ENCODE assay signal across 26 cellular contexts in the genomic region with DNA sequence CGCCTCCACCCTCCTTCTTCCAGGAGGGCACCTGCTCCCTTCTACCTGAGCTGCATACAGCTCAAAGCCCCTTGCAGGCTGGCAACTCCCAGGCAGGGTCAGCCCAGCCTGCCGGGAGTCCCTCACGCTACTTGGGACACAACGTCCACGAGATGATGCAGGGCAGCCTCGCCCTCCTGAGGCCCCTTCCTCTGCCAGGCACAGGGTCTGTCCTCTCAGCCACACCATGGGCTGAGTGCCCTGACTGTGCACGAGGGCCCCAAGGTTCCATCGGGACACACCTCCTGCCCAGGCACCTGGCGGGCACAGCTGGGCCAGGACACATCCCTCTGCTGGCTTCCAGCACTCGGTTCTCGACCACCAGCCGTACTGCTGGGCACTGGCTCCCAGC. TPM values are rescaled to one million over a fixed set of nuclear protein-coding genes. Genes with fewer than 3 reads are reported as not detected.
DNase-seq lines count a peak whose midpoint lies in the region; ATAC-seq and TF ChIP-seq lines count a peak whose summit lies in the region.
"Had no signal": no experiment of that assay in that cellular context is flagged by ENCODE, and none has a peak within 500 bp of the region (broad histone marks: within the 10 kb centered on the region; RNA-seq: fewer than 3 reads in every experiment).

No MANE protein-coding gene starts in this region.

- H3K4me3 ChIP-seq in IMR-90 (ENCODE audit: insufficient read depth, low read depth, low read length) = no peak overlapping the region
- H3K4me3 ChIP-seq in spleen = no peak overlapping the region
- no peak overlapping the region for H3K4me3 ChIP-seq in breast epithelium
- H3K4me3 ChIP-seq: PC-9 had no signal

- peaks cover 22 to 23% of the 10 kb centered on the region in 2 donors for H3K36me3 Mint-ChIP-seq in stimulated activated naive B cell treated with anti-CD40 and anti-IgM and Interleukin-4, amounts not matched to agents 10 μg/mL and 1 μg/mL and 100 μg/mL, for 72 hours

- H2AK9ac ChIP-seq in IMR-90 (replicated peaks; ENCODE audit: low read depth, low read length, poor library complexity) = peak overlapping the region; percentile 72

- ATAC-seq in IMR-90 (ENCODE audit: low read depth) (no peak), left lobe of liver (no peak)
- ATAC-seq in stimulated activated naive B cell treated with anti-CD40 and anti-IgM and Interleukin-4, amounts not matched to agents 10 μg/mL and 1 μg/mL and 100 μg/mL, for 72 hours (replicated peaks) = no peak
- ATAC-seq: CD8-positive, alpha-beta T cell had no signal

- no peak overlapping the region for H2AFZ ChIP-seq in IMR-90 (replicated peaks; ENCODE audit: low read length, poor library complexity)
- H2AFZ ChIP-seq: PC-9 had no signal

- peak; percentile 26 for DNase-seq in COLO668 (lab: John Stamatoyannopoulos, UW; ENCODE audit: unreplicated experiment)
- DNase-seq in IMR-90 = no peak
- peak; percentile 46 for DNase-seq in ecto neural progenitor cell (ENCODE audit: low spot score)
- peak; percentile 58 for DNase-seq in spleen
- DNase-seq in breast epithelium (ENCODE audit: low spot score in 2 of 2) = no peak
- no peak for DNase-seq in left lobe of liver (ENCODE audit: low spot score)
- DNase-seq in stimulated activated naive B cell treated with anti-CD40 and anti-IgM and Interleukin-4, amounts not matched to agents 10 μg/mL and 1 μg/mL and 100 μg/mL, for 72 hours = no peak
- DNase-seq: DMS 273 treated with DMSO at 0.1 percent for 48 hours; DMS79; EL; GF-D8; Kasumi-1; NCI-H1105; NCI-H1436 treated with DMSO at 0.1 percent for 48 hours; NCI-H1930; NCI-H2107; NCI-H446; NCI-H524 treated with DMSO at 0.1 percent for 48 hours; NCI-H82; NK-92 treated with Interleukin-12 subunit alpha and Interleukin-12 subunit beta, amount 100 ng/mL, for 24 hours; PC-9; SHP77 had no signal

- POLR2A ChIA-PET in IMR-90 (lab: Charles Lee; ENCODE audit: unreplicated experiment) = no interaction called here

- no peak overlapping the region for H2BK20ac ChIP-seq in IMR-90 (ENCODE audit: low read depth, low read length)

- no peaks in the 10 kb centered on the region; the same call in 1 of the 2 replicates for H4K20me1 ChIP-seq in IMR-90 (ENCODE audit: insufficient read depth, low read length)

- H2BK120ac ChIP-seq in IMR-90 (ENCODE audit: low read depth, low read length) = no peak overlapping the region

- H3K4me2 ChIP-seq in IMR-90 (ENCODE audit: low read depth, low read length) = no peak overlapping the region
- H3K4me2 ChIP-seq: PC-9 had no signal

- peaks cover 6% of the 10 kb centered on the region; the same call in 1 of the 2 replicates for H3K4me1 ChIP-seq in IMR-90 (ENCODE audit: control insufficient read depth, insufficient read depth, low read length)
- H3K4me1 ChIP-seq in spleen = peaks cover 6 to 46% (median 25%) of the 10 kb centered on the region in 6 donors
- H3K4me1 ChIP-seq in breast epithelium = peaks cover 7 to 8% of the 10 kb centered on the region in 2 donors

- no peak for TF ChIP-seq RAD21 in IMR-90 (IDR thresholded peaks at IDR 0.05; ENCODE audit: low read length)

- H3K27me3 ChIP-seq in IMR-90 (ENCODE audit: control insufficient read depth, insufficient read depth, low read length) (peaks cover 34% of the 10 kb centered on the region), spleen (replicated peaks in 1 of 7) (peaks cover 0 to 39% (median 12%) of the 10 kb centered on the region in 7 donors), breast epithelium (peaks cover 5 to 35% of the 10 kb centered on the region in 2 donors)

- H4K91ac ChIP-seq in IMR-90 (ENCODE audit: insufficient read depth, low read depth, low read length) = no peak overlapping the region

- no peak overlapping the region for H3K14ac ChIP-seq in IMR-90 (replicated peaks; ENCODE audit: low read depth, low read length)

- H3K9me3 Mint-ChIP-seq in stimulated activated naive B cell treated with anti-CD40 and anti-IgM and Interleukin-4, amounts not matched to agents 10 μg/mL and 1 μg/mL and 100 μg/mL, for 72 hours = peaks cover 7 to 11% of the 10 kb centered on the region in 2 donors

- H4K5ac ChIP-seq in IMR-90 (ENCODE audit: low read depth, low read length) = no peak overlapping the region

- CTCF ChIA-PET in IMR-90 (lab: Yijun Ruan, JAX) = no interaction called here

- dilution Hi-C loops in IMR-90 (cut with HindIII; ENCODE audit: low sequenced_read_pairs, unreplicated experiment) = no loop called here

- H3K56ac ChIP-seq in IMR-90 (ENCODE audit: extremely low read depth, insufficient read depth, low read length) = no peak overlapping the region

- no TSS peak for BruUV-seq in IMR-90 (replicated peaks; lab: Mats Ljungman, UMichigan)

- H3K4me1 Mint-ChIP-seq in stimulated activated naive B cell treated with anti-CD40 and anti-IgM and Interleukin-4, amounts not matched to agents 10 μg/mL and 1 μg/mL and 100 μg/mL, for 72 hours = peaks cover 10 to 18% of the 10 kb centered on the region in 2 donors

- H4K8ac ChIP-seq in IMR-90 (ENCODE audit: low read depth in 2 of 2, low read length in 2 of 2) = no peak overlapping the region

- TF ChIP-seq CTCF in IMR-90 (conservative IDR thresholded peaks at IDR 0.05; ENCODE audit: low read depth, low read length) (no peak), spleen (IDR thresholded peaks at IDR 0.05 in 8 of 11, conservative IDR thresholded peaks at IDR 0.05 in 3 of 11) (no peak), breast epithelium (IDR thresholded peaks at IDR 0.05) (no peak)

- no peak overlapping the region for H2AK5ac ChIP-seq in IMR-90 (ENCODE audit: low read depth, low read length)

- TF ChIP-seq POLR2A in IMR-90 (IDR thresholded peaks at IDR 0.05; ENCODE audit: low read depth, low read length) (no peak), spleen (IDR thresholded peaks at IDR 0.05) (no peak), breast epithelium (IDR thresholded peaks at IDR 0.05) (no peak)

- H3K36me3 ChIP-seq in IMR-90 (ENCODE audit: control insufficient read depth, insufficient read depth, low read length) (peaks cover 2% of the 10 kb centered on the region; the same call in 1 of the 2 replicates), spleen (peaks cover 0 to 8% (median 0%) of the 10 kb centered on the region in 6 donors), breast epithelium (no peaks in the 10 kb centered on the region)

- in situ Hi-C loops in IMR-90 (cut with MboI; ENCODE audit: low sequenced_read_pairs) = no loop called here

- WGBS in IMR-90 (ENCODE audit: extremely low coverage in 2 of 2, insufficient read length in 1 of 2), 2 experiments = 55% methylated on average over 8 of the region's 12 CpGs; no CpG with 5 or more reads in 1 of the 2 experiments
- whole genome bisulfite sequencing in spleen, 5 donors = 59 to 81% (median 69%) methylated on average over 6 to 12 of the region's 12 CpGs

- H3K23ac ChIP-seq in IMR-90 (ENCODE audit: low read depth, low read length) = no peak overlapping the region

- no peak overlapping the region for H2BK5ac ChIP-seq in IMR-90 (ENCODE audit: low read depth, low read length, poor library complexity, severe bottlenecking)

- no peak overlapping the region for H3K4me3 Mint-ChIP-seq in stimulated activated naive B cell treated with anti-CD40 and anti-IgM and Interleukin-4, amounts not matched to agents 10 μg/mL and 1 μg/mL and 100 μg/mL, for 72 hours
- H3K4me3 Mint-ChIP-seq: B cell; CD8-positive, alpha-beta T cell had no signal

- H3K27ac ChIP-seq in IMR-90 (ENCODE audit: insufficient read depth, low read length) = no peak overlapping the region
- H3K27ac ChIP-seq in spleen = no peak overlapping the region
- H3K27ac ChIP-seq in breast epithelium = no peak overlapping the region
- H3K27ac ChIP-seq: C4-2B, HL-60, PC-9 had no signal

- H3K9me1 ChIP-seq in IMR-90 (ENCODE audit: insufficient read depth, low read length) = no peaks in the 10 kb centered on the region

- peaks cover 5 to 14% of the 10 kb centered on the region in 2 experiments; a peak in 2 of 4 replicates for H3K79me1 ChIP-seq in IMR-90 (ENCODE audit: low read depth in 1 of 2, low read length in 2 of 2)

- H3K27me3 Mint-ChIP-seq in stimulated activated naive B cell treated with anti-CD40 and anti-IgM and Interleukin-4, amounts not matched to agents 10 μg/mL and 1 μg/mL and 100 μg/mL, for 72 hours = peaks cover 14 to 41% of the 10 kb centered on the region in 2 donors

- H3K9ac ChIP-seq in IMR-90 (ENCODE audit: low read depth, low read length) = no peak overlapping the region

- no peak overlapping the region for H3K27ac Mint-ChIP-seq in stimulated activated naive B cell treated with anti-CD40 and anti-IgM and Interleukin-4, amounts not matched to agents 10 μg/mL and 1 μg/mL and 100 μg/mL, for 72 hours
- H3K27ac Mint-ChIP-seq: CD8-positive, alpha-beta T cell had no signal

- no peak overlapping the region for H3K4ac ChIP-seq in IMR-90 (ENCODE audit: low read depth, low read length)

- H3K9me3 ChIP-seq in IMR-90 (ENCODE audit: control insufficient read depth, insufficient read depth, low read length) (peaks cover 22% of the 10 kb centered on the region), spleen (peaks cover 0 to 25% (median 22%) of the 10 kb centered on the region in 8 donors), breast epithelium (peaks cover 9 to 18% of the 10 kb centered on the region in 2 donors)

- H2BK15ac ChIP-seq in IMR-90 (ENCODE audit: low read depth, low read length) = no peak overlapping the region

- no peak overlapping the region for H3K18ac ChIP-seq in IMR-90 (ENCODE audit: low read depth, low read length)

- intact Hi-C loops in IMR-90 (cut with micrococcal nuclease) = no loop called here
- intact Hi-C loops in spleen (cut with DNase I; ENCODE audit: low total_unique reads) = no loop called here
- intact Hi-C loops in breast epithelium (cut with DNase I; ENCODE audit: low total_unique reads) = no loop called here

TF ChIP-seq in IMR-90, 13 proteins besides CTCF, POLR2A, EP300 and RAD21:
- no peak for TF ChIP-seq CHD1 (IDR thresholded peaks at IDR 0.05; ENCODE audit: low read depth, low read length)

RNA-seq across cellular contexts. Expression of gene ZC3H18, which starts 30.9 kb away (rescaled TPM):
- total RNA-seq in IMR-90 (2012; rRNA removed) (3.4 and 4.2 TPM in 2 replicates), spleen (10 to 100 TPM; 24.1 to 65.2 (median 53.6) TPM), breast epithelium (10 to 100 TPM; 12.5 to 14.9 (median 13.3) TPM), left lobe of liver (18.1 TPM)
- polyA plus RNA-seq in IMR-90 (2012; rRNA removed) (21.3 and 22.7 TPM in 2 replicates), spleen (10 to 100 TPM; 18.0 to 29.3 (median 18.3) TPM)
- polyA plus RNA-seq in IMR-90 (2012; cell fraction: cytosol; rRNA removed) = 15.4 and 23.2 TPM in 2 replicates
- polyA plus RNA-seq in IMR-90 (2012; cell fraction: nucleus; rRNA removed; ENCODE audit: low replicate concordance) = 64.2 and 65.2 TPM in 2 replicates

Comparison
In these comparisons a context has a peak if more than half of its experiments do, and no peak if none do; other contexts are left out.
1. DNase-seq: peak in COLO668 (single experiment), ecto neural progenitor cell (single experiment) and spleen (single experiment); none in IMR-90 (single experiment), breast epithelium (0 of 2), left lobe of liver (single experiment) and stimulated activated naive B cell treated with anti-CD40 and anti-IgM and Interleukin-4, amounts not matched to agents 10 μg/mL and 1 μg/mL and 100 μg/mL, for 72 hours (single experiment).